Comparison of ENCODE assay signal across 8 cellular contexts in the genomic region with DNA sequence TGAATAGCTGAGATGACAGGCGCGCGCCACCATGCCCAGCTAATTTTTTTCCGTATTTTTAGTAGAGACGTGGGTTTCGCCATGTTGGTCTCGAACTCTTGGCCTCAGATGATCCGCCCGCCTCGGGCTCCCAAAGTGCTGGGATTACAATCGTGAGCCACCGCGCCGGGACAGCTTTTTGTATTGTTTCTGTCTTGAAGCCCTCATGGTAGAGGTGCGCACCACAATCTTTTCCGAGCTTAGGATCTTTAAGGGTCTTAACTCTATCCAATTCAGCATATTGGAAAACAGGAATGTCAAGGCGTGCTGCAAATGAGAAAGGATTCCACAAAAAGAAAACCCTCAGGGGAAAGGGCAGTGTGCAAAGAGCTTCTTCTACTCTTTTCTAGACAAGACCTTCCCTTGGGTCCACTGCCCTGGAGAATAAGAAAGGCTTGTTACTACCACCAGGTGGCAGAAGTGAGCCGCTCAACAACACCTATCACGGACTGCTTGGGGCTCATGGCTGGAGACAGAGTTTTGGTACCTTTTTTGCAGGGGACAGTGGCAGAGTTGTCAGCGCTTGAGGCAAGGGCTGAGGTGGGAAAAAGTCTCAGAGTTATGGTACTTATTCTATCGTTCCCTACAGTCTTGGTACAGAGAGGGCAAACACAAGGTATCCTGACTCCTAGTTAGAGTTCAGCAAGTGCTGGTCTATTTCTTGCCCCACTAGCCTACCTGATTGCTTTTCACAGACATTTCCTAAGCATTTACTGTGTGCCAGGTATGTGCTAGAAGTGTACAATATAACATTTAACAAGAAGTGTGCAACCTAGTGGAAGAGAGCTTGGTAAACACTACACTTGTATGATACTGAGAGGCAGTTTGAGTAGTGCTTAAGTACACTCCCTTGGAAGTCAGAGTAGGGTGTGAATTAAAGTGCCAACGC. TPM values are rescaled to one million over a fixed set of nuclear protein-coding genes. Genes with fewer than 3 reads are reported as not detected.
A peak's percentile ranks its signal among the peaks of the same experiment; 100 is the strongest.
DNase-seq lines count a peak whose midpoint lies in the region; ATAC-seq, FAIRE-seq and TF ChIP-seq lines count a peak whose summit lies in the region.

No MANE protein-coding gene starts in this region.

- no peak overlapping the region for H2AK5ac ChIP-seq in H1 (ENCODE audit: low read depth, low read length)

- H3K9ac ChIP-seq in H1 (replicated peaks in 1 of 4; ENCODE audit: extremely low read depth in 1 of 4, low read depth in 3 of 4, low read length in 3 of 4) = no peak overlapping the region

- no peaks in the 10 kb centered on the region for H3K9me3 ChIP-seq in H1 (ENCODE audit: insufficient read depth in 2 of 2, low read depth in 1 of 2, low read length in 1 of 2)

- no peaks in the 10 kb centered on the region for H3K27me3 ChIP-seq in H1 (replicated peaks in 1 of 4; ENCODE audit: control insufficient read depth in 3 of 4, extremely low read depth in 1 of 4, insufficient read depth in 3 of 4, low read length in 3 of 4)

- H3K4ac ChIP-seq in H1 (replicated peaks; ENCODE audit: insufficient read length, low read depth, low read length) = no peak overlapping the region

- no peak overlapping the region for H2BK20ac ChIP-seq in H1 (ENCODE audit: low read length)

- no peak for TF ChIP-seq EP300 in H1 (IDR thresholded peaks at IDR 0.05; ENCODE audit: borderline replicate concordance in 1 of 2, low read depth in 2 of 2, low read length in 2 of 2)

- no peak overlapping the region for H3K23ac ChIP-seq in H1 (ENCODE audit: insufficient read length)

- H3K79me2 ChIP-seq in H1 (ENCODE audit: control insufficient read depth in 1 of 2, insufficient read depth in 2 of 2, low read length in 2 of 2) = no peaks in the 10 kb centered on the region

- no peak overlapping the region for H3K4me3 ChIP-seq in H1 (ENCODE audit: extremely low read depth in 1 of 4, insufficient read depth in 2 of 4, low read depth in 3 of 4, low read length in 4 of 4)

- no peak overlapping the region for H4K5ac ChIP-seq in H1 (ENCODE audit: insufficient read length, low read depth, low read length)

- ATAC-seq in GM18909 (IDR thresholded peaks at IDR 0.05; ENCODE audit: poor library complexity, unreplicated experiment) = peak; percentile 65

- H2BK120ac ChIP-seq in H1 (replicated peaks; ENCODE audit: low read depth, low read length) = no peak overlapping the region

- no peaks in the 10 kb centered on the region for H3K23me2 ChIP-seq in H1 (ENCODE audit: low read depth, low read length)

- POLR2A ChIA-PET in H1 (lab: Charles Lee; ENCODE audit: partially characterized antibody) = interaction anchor here (0.5 to 2.8 kb wide), 19 partner anchors 9 to 149 kb away, joined by 3 to 15 read pairs (median 4); partner anchors contain the start of genes AAAS, SP1 and TARBP2

- TF ChIP-seq RAD21 in H1 (IDR thresholded peaks at IDR 0.05 in 1 of 2, conservative IDR thresholded peaks at IDR 0.05 in 1 of 2; ENCODE audit: low read depth in 2 of 2, low read length in 2 of 2) = peak; percentile 91 to 98

- H4K91ac ChIP-seq in H1 (replicated peaks; ENCODE audit: insufficient read length, low read length) = no peak overlapping the region

- H4K8ac ChIP-seq in H1 (ENCODE audit: extremely low read depth, insufficient read depth, low read length) = no peak overlapping the region

- TF ChIP-seq POLR2A in H1 (IDR thresholded peaks at IDR 0.05; ENCODE audit: control extremely low read depth in 1 of 2, low read depth in 2 of 2, low read length in 2 of 2) = no peak

- H3K79me1 ChIP-seq in H1 (ENCODE audit: low read depth, low read length) = no peaks in the 10 kb centered on the region

- DNase-seq in AG08396 (ENCODE audit: low spot score) (peak; percentile 78), HTR-8/SVneo (ENCODE audit: insufficient read length, low spot score) (peak; percentile 76), NOMO-1 treated with dmso at 0.1 percent for 144 hours (lab: John Stamatoyannopoulos, UW; ENCODE audit: unreplicated experiment) (peak; percentile 72), H1 (ENCODE audit: low read depth in 1 of 2, low spot score in 2 of 2) (peak in 1 of 2 experiments; percentile 85), midbrain (lab: John Stamatoyannopoulos, UW) (peak; percentile 83)
- peak; percentile 91 for DNase-seq in activated CD8-positive, alpha-beta memory T cell treated with anti-CD3 and anti-CD28 coated beads for 24 hours
- peak; percentile 55 for DNase-seq in stimulated activated CD8-positive, alpha-beta memory T cell treated with anti-CD3 and anti-CD28 coated beads, Interleukin-4, amount 100 ng/mL, for 24 hours (ENCODE audit: low read depth)

- no peak overlapping the region for H2BK5ac ChIP-seq in H1 (ENCODE audit: low read depth, low read length)

- no peak overlapping the region for H3K27ac ChIP-seq in H1 (ENCODE audit: low read depth, low read length)

- FAIRE-seq in HTR-8/SVneo (lab: Jason Lieb, UNC) (no peak), H1 (lab: Jason Lieb, UNC) (peak; percentile 57)

- peak; percentile 66 to 94 (median 90) for TF ChIP-seq CTCF in H1 (IDR thresholded peaks at IDR 0.05; ENCODE audit: control extremely low read depth in 1 of 3, insufficient read depth in 1 of 3, low read depth in 1 of 3, low read length in 3 of 3)

- H4K20me1 ChIP-seq in H1 (replicated peaks in 1 of 2; ENCODE audit: control insufficient read depth in 1 of 2, insufficient read depth in 2 of 2, low read length in 2 of 2) = no peaks in the 10 kb centered on the region

- H3K36me3 ChIP-seq in H1 (ENCODE audit: control insufficient read depth in 2 of 4, insufficient read depth in 4 of 4, low read length in 3 of 4) = no peaks in the 10 kb centered on the region

- H2AFZ ChIP-seq in H1 (ENCODE audit: low read length) = 0 out of 2 replicates have a peak overlapping the region, but pooled peaks have one; percentile 27

- no peaks in the 10 kb centered on the region for H3K4me1 ChIP-seq in H1 (replicated peaks in 1 of 4; ENCODE audit: control insufficient read depth in 3 of 4, insufficient read depth in 4 of 4, low read length in 3 of 4)

- 72% methylated on average over 22 of the region's 22 CpGs; no CpG with 5 or more reads in 1 of the 2 experiments for WGBS in H1 (ENCODE audit: extremely low coverage in 1 of 2, insufficient coverage in 1 of 2, insufficient read length in 1 of 2, insufficient replicate concordance in 2 of 2, low coverage in 1 of 2, low lambda C conversion rate in 2 of 2, missing lambda C conversion rate in 1 of 2), 2 experiments

- no peak overlapping the region for H3K4me2 ChIP-seq in H1 (ENCODE audit: insufficient read depth in 1 of 2, low read depth in 2 of 2, low read length in 2 of 2)

- H2BK15ac ChIP-seq in H1 (ENCODE audit: low read length) = no peak overlapping the region

- H3K56ac ChIP-seq in H1 (replicated peaks; ENCODE audit: insufficient read length, low read depth, low read length) = no peak overlapping the region

- CTCF ChIA-PET in H1 (lab: Charles Lee; ENCODE audit: partially characterized antibody) = interaction anchor here (0.6 to 21.3 kb wide), 44 partner anchors 9 to 327 kb away, joined by 3 to 381 read pairs (median 5); partner anchors contain the start of genes AAAS, AMHR2, MYG1 and NPFF

- H2BK12ac ChIP-seq in H1 (ENCODE audit: low read depth, low read length) = no peak overlapping the region

- H3K18ac ChIP-seq in H1 (ENCODE audit: extremely low read depth, low read length) = no peak overlapping the region

- H3K14ac ChIP-seq in H1 (ENCODE audit: insufficient read length) = no peak overlapping the region

RNA-seq across cellular contexts. Expression of gene SP7, which starts 16.4 kb away (rescaled TPM):
- 0.13 TPM in 1 of 2 replicates, not detected in the other for total RNA-seq in H1 (2021; fragmentation: NEBNext Ultra II Directional; extraction: Animal tissue kit (Norgen Biotek cat#: 25700))
- polyA plus RNA-seq in H1 (2011; rRNA removed) = 0.12 and 0.27 TPM in 2 replicates
- 0.09 TPM for polyA plus RNA-seq in H1 (2011; cell fraction: cytosol; rRNA removed)
- polyA plus RNA-seq in H1 (2011; cell fraction: nucleus; rRNA removed) = 0.26 TPM
- 0.09 to 0.19 TPM in 2 of 4 replicates, not detected in the others for polyA plus RNA-seq in H1 (2012, experiment 1 of 2)
- 0.05 TPM for polyA plus RNA-seq in H1 (2012, experiment 2 of 2)
- 0.06 TPM for polyA plus RNA-seq in H1 (2013, experiment 1 of 2)
- 0.07 TPM for polyA plus RNA-seq in H1 (2013, experiment 2 of 2)
- polyA minus RNA-seq in H1 (2011; rRNA and poly(A)+ RNA removed) = 0.07 TPM in 1 of 2 replicates, not detected in the other
- not detected for polyA minus RNA-seq in H1 (2011; cell fraction: cytosol; rRNA and poly(A)+ RNA removed)
- polyA minus RNA-seq in H1 (2011; cell fraction: nucleus; rRNA and poly(A)+ RNA removed) = not detected

RNA-seq across cellular contexts. Expression of gene SP1, which starts 27.4 kb away (rescaled TPM):
- total RNA-seq in H1 (2021; fragmentation: NEBNext Ultra II Directional; extraction: Animal tissue kit (Norgen Biotek cat#: 25700)) = 75.2 and 79.1 TPM in 2 replicates
- 46.4 and 50.7 TPM in 2 replicates for polyA plus RNA-seq in H1 (2011; rRNA removed)
- 46.5 TPM for polyA plus RNA-seq in H1 (2011; cell fraction: cytosol; rRNA removed)
- 57.0 TPM for polyA plus RNA-seq in H1 (2011; cell fraction: nucleus; rRNA removed)
- polyA plus RNA-seq in H1 (2012, experiment 1 of 2) = 31.5 to 43.2 TPM (median 36.7 TPM) in 4 replicates
- polyA plus RNA-seq in H1 (2012, experiment 2 of 2) = 3.7 TPM
- 28.2 TPM for polyA plus RNA-seq in H1 (2013, experiment 1 of 2)
- 26.0 TPM for polyA plus RNA-seq in H1 (2013, experiment 2 of 2)
- polyA minus RNA-seq in H1 (2011; rRNA and poly(A)+ RNA removed) = 305 and 315 TPM in 2 replicates
- polyA minus RNA-seq in H1 (2011; cell fraction: cytosol; rRNA and poly(A)+ RNA removed) = 74.6 TPM
- polyA minus RNA-seq in H1 (2011; cell fraction: nucleus; rRNA and poly(A)+ RNA removed) = 82.8 TPM

RNA-seq across cellular contexts. Expression of gene AAAS, which starts 31.2 kb away (rescaled TPM):
- total RNA-seq in H1 (2021; fragmentation: NEBNext Ultra II Directional; extraction: Animal tissue kit (Norgen Biotek cat#: 25700)) = 66.1 and 68.2 TPM in 2 replicates
- polyA plus RNA-seq in H1 (2011; rRNA removed) = 97.6 and 126 TPM in 2 replicates
- polyA plus RNA-seq in H1 (2011; cell fraction: cytosol; rRNA removed) = 90.7 TPM
- polyA plus RNA-seq in H1 (2011; cell fraction: nucleus; rRNA removed) = 257 TPM
- polyA plus RNA-seq in H1 (2012, experiment 1 of 2) = 73.7 to 86.9 TPM (median 80.7 TPM) in 4 replicates
- 105 TPM for polyA plus RNA-seq in H1 (2012, experiment 2 of 2)
- polyA plus RNA-seq in H1 (2013, experiment 1 of 2) = 49.6 TPM
- polyA plus RNA-seq in H1 (2013, experiment 2 of 2) = 48.5 TPM
- polyA minus RNA-seq in H1 (2011; rRNA and poly(A)+ RNA removed) = 89.5 and 96.8 TPM in 2 replicates
- polyA minus RNA-seq in H1 (2011; cell fraction: cytosol; rRNA and poly(A)+ RNA removed) = 52.4 TPM
- polyA minus RNA-seq in H1 (2011; cell fraction: nucleus; rRNA and poly(A)+ RNA removed) = 69.1 TPM

RNA-seq across cellular contexts. Expression of gene MYG1, which starts 53.1 kb away (rescaled TPM):
- 77.1 and 83.3 TPM in 2 replicates for total RNA-seq in H1 (2021; fragmentation: NEBNext Ultra II Directional; extraction: Animal tissue kit (Norgen Biotek cat#: 25700))
- 104 and 117 TPM in 2 replicates for polyA plus RNA-seq in H1 (2011; rRNA removed)
- 111 TPM for polyA plus RNA-seq in H1 (2011; cell fraction: cytosol; rRNA removed)
- polyA plus RNA-seq in H1 (2011; cell fraction: nucleus; rRNA removed) = 81.8 TPM
- 59.1 to 112 TPM (median 97.9 TPM) in 4 replicates for polyA plus RNA-seq in H1 (2012, experiment 1 of 2)
- polyA plus RNA-seq in H1 (2012, experiment 2 of 2) = 132 TPM
- polyA plus RNA-seq in H1 (2013, experiment 1 of 2) = 80.4 TPM
- polyA plus RNA-seq in H1 (2013, experiment 2 of 2) = 83.6 TPM
- 52.0 and 52.2 TPM in 2 replicates for polyA minus RNA-seq in H1 (2011; rRNA and poly(A)+ RNA removed)
- 47.0 TPM for polyA minus RNA-seq in H1 (2011; cell fraction: cytosol; rRNA and poly(A)+ RNA removed)
- 26.4 TPM for polyA minus RNA-seq in H1 (2011; cell fraction: nucleus; rRNA and poly(A)+ RNA removed)

RNA-seq across cellular contexts. Expression of gene PFDN5, which starts 57.3 kb away (rescaled TPM):
- 265 and 290 TPM in 2 replicates for total RNA-seq in H1 (2021; fragmentation: NEBNext Ultra II Directional; extraction: Animal tissue kit (Norgen Biotek cat#: 25700))
- polyA plus RNA-seq in H1 (2011; rRNA removed) = 339 and 630 TPM in 2 replicates
- 592 TPM for polyA plus RNA-seq in H1 (2011; cell fraction: cytosol; rRNA removed)
- polyA plus RNA-seq in H1 (2011; cell fraction: nucleus; rRNA removed) = 261 TPM
- polyA plus RNA-seq in H1 (2012, experiment 1 of 2) = 512 to 579 TPM (median 537 TPM) in 4 replicates
- polyA plus RNA-seq in H1 (2012, experiment 2 of 2) = 520 TPM
- 287 TPM for polyA plus RNA-seq in H1 (2013, experiment 1 of 2)
- polyA plus RNA-seq in H1 (2013, experiment 2 of 2) = 287 TPM
- 146 and 213 TPM in 2 replicates for polyA minus RNA-seq in H1 (2011; rRNA and poly(A)+ RNA removed)
- polyA minus RNA-seq in H1 (2011; cell fraction: cytosol; rRNA and poly(A)+ RNA removed) = 69.1 TPM
- 150 TPM for polyA minus RNA-seq in H1 (2011; cell fraction: nucleus; rRNA and poly(A)+ RNA removed)
